12 cellular contexts compared by ENCODE assay signal in the genomic region with DNA sequence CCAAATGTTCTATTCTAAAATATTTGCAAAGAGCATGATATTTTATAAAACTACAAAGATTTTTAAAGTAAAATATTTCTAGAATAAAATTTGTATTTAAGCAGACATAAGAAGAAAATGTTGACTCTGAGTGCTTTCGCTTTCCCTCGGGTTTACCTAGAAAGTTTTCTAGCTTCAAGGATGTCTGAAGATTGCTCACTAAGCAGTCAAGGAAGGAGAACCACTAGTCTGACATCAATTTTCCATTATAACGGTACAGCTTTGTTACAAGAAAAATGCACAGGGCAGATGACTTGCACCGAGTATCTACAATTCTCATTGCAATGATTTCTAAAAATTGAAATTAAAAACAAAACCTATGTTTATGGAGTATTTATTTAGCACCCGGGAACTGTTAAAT. TPM values are rescaled to one million over a fixed set of nuclear protein-coding genes. Genes with fewer than 3 reads are reported as not detected.
DNase-seq lines count a peak whose midpoint lies in the region; ATAC-seq and TF ChIP-seq lines count a peak whose summit lies in the region.
"Had no signal": no experiment of that assay in that cellular context is flagged by ENCODE, and none has a peak within 500 bp of the region (broad histone marks: within the 10 kb centered on the region; RNA-seq: fewer than 3 reads in every experiment).

No MANE protein-coding gene starts in this region.

- TF ChIP-seq POLR2A in GM18951 (IDR thresholded peaks at IDR 0.05; ENCODE audit: extremely low read depth, insufficient read depth, insufficient read length) (peak; percentile 18), ovary (IDR thresholded peaks at IDR 0.05) (no peak)

- TF ChIP-seq CTCF in ovary (IDR thresholded peaks at IDR 0.05): no peak

- intact Hi-C loops in ovary (cut with DNase I): no loop called here

- H3K27ac Mint-ChIP-seq in T-helper 1 cell treated with Interleukin-12 subunit alpha and Interleukin-12 subunit beta and Interleukin-4 antibody, amounts not matched to agents 30 μg/mL and 1 μg/mL, for 36 hours: peak overlapping the region; percentile 96

- no peak overlapping the region for H3K4me3 ChIP-seq in ovary
- H3K4me3 ChIP-seq: esophagus squamous epithelium had no signal

- H3K27me3 Mint-ChIP-seq in T-helper 1 cell treated with Interleukin-12 subunit alpha and Interleukin-12 subunit beta and Interleukin-4 antibody, amounts not matched to agents 30 μg/mL and 1 μg/mL, for 36 hours (ENCODE audit: low read depth): no peaks in the 10 kb centered on the region

- no peak for TF ChIP-seq EP300 in ovary (IDR thresholded peaks at IDR 0.05)

- whole genome bisulfite sequencing in ovary, 3 donors: 61 to 73% (median 62%) methylated on average over 5 of the region's 5 CpGs

- H3K27ac ChIP-seq in ovary: no peak overlapping the region
- H3K27ac ChIP-seq: esophagus squamous epithelium had no signal

- in situ Hi-C loops in GM18951 (cut with MboI; ENCODE audit: low sequenced_read_pairs, unreplicated experiment): no loop called here

- peak overlapping the region; percentile 76 for H3K4me3 Mint-ChIP-seq in T-helper 1 cell treated with Interleukin-12 subunit alpha and Interleukin-12 subunit beta and Interleukin-4 antibody, amounts not matched to agents 30 μg/mL and 1 μg/mL, for 36 hours

- H3K4me1 ChIP-seq in ovary (ENCODE audit: insufficient read depth): no peaks in the 10 kb centered on the region
- H3K4me1 ChIP-seq: esophagus squamous epithelium had no signal

- ATAC-seq in HG02840 (IDR thresholded peaks at IDR 0.05; ENCODE audit: low FRiP score, unreplicated experiment): peak; percentile 56
- ATAC-seq: left lobe of liver had no signal

- no peaks in the 10 kb centered on the region for H3K27me3 ChIP-seq in ovary

- H3K36me3 Mint-ChIP-seq in T-helper 1 cell treated with Interleukin-12 subunit alpha and Interleukin-12 subunit beta and Interleukin-4 antibody, amounts not matched to agents 30 μg/mL and 1 μg/mL, for 36 hours (ENCODE audit: low read depth): peaks cover 32% of the 10 kb centered on the region

- no peaks in the 10 kb centered on the region for H3K36me3 ChIP-seq in ovary
- H3K36me3 ChIP-seq: esophagus squamous epithelium had no signal

- H3K9me3 Mint-ChIP-seq in T-helper 1 cell treated with Interleukin-12 subunit alpha and Interleukin-12 subunit beta and Interleukin-4 antibody, amounts not matched to agents 30 μg/mL and 1 μg/mL, for 36 hours: peaks cover 8% of the 10 kb centered on the region

- H3K4me1 Mint-ChIP-seq in T-helper 1 cell treated with Interleukin-12 subunit alpha and Interleukin-12 subunit beta and Interleukin-4 antibody, amounts not matched to agents 30 μg/mL and 1 μg/mL, for 36 hours (ENCODE audit: low read depth): peaks cover 59% of the 10 kb centered on the region

- no peaks in the 10 kb centered on the region for H3K9me3 ChIP-seq in ovary
- H3K9me3 ChIP-seq: esophagus squamous epithelium had no signal

- peak; percentile 34 for DNase-seq in Daoy (ENCODE audit: low read depth)
- no peak for DNase-seq in SK-N-DZ (ENCODE audit: low spot score)
- no peak for DNase-seq in ovary
- no peak for DNase-seq in EL
- DNase-seq in Kasumi-1 (lab: John Stamatoyannopoulos, UW): no peak
- DNase-seq: amygdala, esophagus squamous epithelium, NCI-H1436 had no signal

RNA-seq across cellular contexts. Expression of gene GPR15, which starts 14.2 kb away (rescaled TPM):
- total RNA-seq in Daoy (2014; rRNA removed; shearing (Covaris generic)): not detected in 2 replicates
- polyA plus RNA-seq in SK-N-DZ (2014; cell fraction: cytosol; rRNA removed): 1.9 and 2.3 TPM in 2 replicates
- 1.5 and 2.2 TPM in 2 replicates for polyA plus RNA-seq in SK-N-DZ (2014; cell fraction: nucleus; rRNA removed)
- total RNA-seq in ovary: under 1 TPM in 1 of 7 donors, not detected in 6; 0.23 TPM
- not detected for polyA plus RNA-seq in ovary
- total RNA-seq: left lobe of liver had no signal

RNA-seq across cellular contexts. Expression of gene CLDND1, which starts 23.2 kb away (rescaled TPM):
- total RNA-seq in Daoy (2014; rRNA removed; shearing (Covaris generic)): 258 and 296 TPM in 2 replicates
- polyA plus RNA-seq in SK-N-DZ (2014; cell fraction: cytosol; rRNA removed): 112 and 118 TPM in 2 replicates
- 158 and 217 TPM in 2 replicates for polyA plus RNA-seq in SK-N-DZ (2014; cell fraction: nucleus; rRNA removed)
- total RNA-seq in ovary: 100 to 1,000 TPM in 2 of 7 donors, 10 to 100 TPM in 5; 82.5 to 155 (median 93.4) TPM
- polyA plus RNA-seq in ovary: 10 to 100 TPM; 75.3 to 98.9 TPM

RNA-seq across cellular contexts. Expression of gene CPOX, which starts 47.5 kb away (rescaled TPM):
- 53.9 and 58.9 TPM in 2 replicates for total RNA-seq in Daoy (2014; rRNA removed; shearing (Covaris generic))
- polyA plus RNA-seq in SK-N-DZ (2014; cell fraction: cytosol; rRNA removed): 20.0 and 27.8 TPM in 2 replicates
- 28.5 and 30.1 TPM in 2 replicates for polyA plus RNA-seq in SK-N-DZ (2014; cell fraction: nucleus; rRNA removed)
- total RNA-seq in ovary: 10 to 100 TPM; 11.2 to 19.9 (median 17.1) TPM
- 10 to 100 TPM; 10.6 to 15.2 TPM for polyA plus RNA-seq in ovary

RNA-seq across cellular contexts. Expression of gene OR5K2, which starts 48.5 kb away (rescaled TPM):
- not detected in 2 replicates for total RNA-seq in Daoy (2014; rRNA removed; shearing (Covaris generic))
- not detected in 2 replicates for polyA plus RNA-seq in SK-N-DZ (2014; cell fraction: cytosol; rRNA removed)
- not detected in 2 replicates for polyA plus RNA-seq in SK-N-DZ (2014; cell fraction: nucleus; rRNA removed)
- not detected for total RNA-seq in ovary
- polyA plus RNA-seq in ovary: not detected
- total RNA-seq: esophagus squamous epithelium, left lobe of liver had no signal
